9 cellular contexts compared by ENCODE assay signal in the genomic region with DNA sequence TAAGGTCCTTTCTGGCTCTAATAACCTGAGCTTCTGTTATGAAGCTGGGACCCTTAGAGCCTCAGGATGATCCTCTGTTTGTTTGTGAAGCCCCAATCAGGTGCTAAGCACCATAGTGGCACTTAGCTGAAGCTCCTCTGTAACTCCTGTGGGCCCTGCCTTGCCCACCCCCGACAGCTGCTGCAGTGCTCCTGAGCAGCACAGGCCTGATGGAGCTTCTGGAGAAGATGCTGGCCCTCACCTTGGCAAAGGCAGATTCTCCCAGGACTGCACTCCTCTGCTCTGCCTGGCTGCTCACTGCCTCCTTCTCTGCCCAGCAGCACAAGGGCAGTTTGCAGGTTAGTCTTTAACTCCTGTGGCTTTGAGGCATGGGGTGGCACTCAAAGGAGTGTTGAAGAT. TPM values are rescaled to one million over a fixed set of nuclear protein-coding genes. Genes with fewer than 3 reads are reported as not detected.
DNase-seq lines count a peak whose midpoint lies in the region; ATAC-seq and TF ChIP-seq lines count a peak whose summit lies in the region.
"Had no signal": no experiment of that assay in that cellular context is flagged by ENCODE, and none has a peak within 500 bp of the region (broad histone marks: within the 10 kb centered on the region; RNA-seq: fewer than 3 reads in every experiment).

No MANE protein-coding gene starts in this region.

- peak overlapping the region; percentile 56 for H3K56ac ChIP-seq in mesendoderm (ENCODE audit: low read length)

- no peak overlapping the region for H4K8ac ChIP-seq in mesendoderm (ENCODE audit: low read depth, low read length)

- no peak overlapping the region for H3K4me2 ChIP-seq in mesendoderm (ENCODE audit: low read length)

- H3K9ac ChIP-seq in mesendoderm (ENCODE audit: low read length) = no peak overlapping the region

- H2BK120ac ChIP-seq in mesendoderm (ENCODE audit: low read depth, low read length) = no peak overlapping the region

- DNase-seq in GM12865 (ENCODE audit: low read depth) = no peak
- peak; percentile 3 for DNase-seq in T-helper 9 cell
- DNase-seq in mesendoderm = no peak
- no peak for DNase-seq in nucleus accumbens (lab: John Stamatoyannopoulos, UW)
- no peak for DNase-seq in HAP-1 (ENCODE audit: low spot score in 2 of 2)
- no peak for DNase-seq in hypothalamus (lab: John Stamatoyannopoulos, UW)
- no peak for DNase-seq in activated gamma-delta T cell (lab: John Stamatoyannopoulos, UW)

- no peak overlapping the region for H2BK15ac ChIP-seq in mesendoderm (replicated peaks; ENCODE audit: low read depth)

- no peak overlapping the region for H4K5ac ChIP-seq in mesendoderm (ENCODE audit: low read length)

- H3K27ac ChIP-seq in mesendoderm (ENCODE audit: low read depth, low read length) = no peak overlapping the region
- H3K27ac ChIP-seq: VCaP had no signal

- H3K18ac ChIP-seq in mesendoderm (ENCODE audit: low read length) = no peak overlapping the region

- no peaks in the 10 kb centered on the region for H3K27me3 ChIP-seq in mesendoderm (ENCODE audit: insufficient read depth, low read length, poor library complexity)
- no peaks in the 10 kb centered on the region for H3K27me3 ChIP-seq in HAP-1 (ENCODE audit: low read depth)

- no peak overlapping the region for H3K23ac ChIP-seq in mesendoderm (ENCODE audit: low read length)

- H3K4me3 ChIP-seq in GM12865 (ENCODE audit: low read depth, low read length) (peak overlapping the region; percentile 63), mesendoderm (ENCODE audit: low read length) (no peak overlapping the region), HAP-1 (no peak overlapping the region)

- no peak overlapping the region for H3K4ac ChIP-seq in mesendoderm (ENCODE audit: low read depth, low read length)

- no peaks in the 10 kb centered on the region for H3K79me2 ChIP-seq in mesendoderm (ENCODE audit: control insufficient read depth, insufficient read depth, low read length)

- WGBS in mesendoderm (ENCODE audit: extremely low coverage, insufficient coverage, low lambda C conversion rate) = no CpG with 5 or more reads among the region's 1 CpG

- ATAC-seq in GM21825 (IDR thresholded peaks at IDR 0.05; ENCODE audit: unreplicated experiment) = peak; percentile 16

- TF ChIP-seq CTCF in GM12865 (IDR thresholded peaks at IDR 0.05; ENCODE audit: insufficient read depth, low read depth, low read length, missing control alignments) = no peak

- H3K36me3 ChIP-seq in mesendoderm (ENCODE audit: control insufficient read depth, insufficient read depth, low read length) = no peaks in the 10 kb centered on the region
- no peaks in the 10 kb centered on the region for H3K36me3 ChIP-seq in HAP-1 (replicated peaks)

- no peak overlapping the region for H2BK5ac ChIP-seq in mesendoderm (ENCODE audit: low read length)

- no peaks in the 10 kb centered on the region for H3K9me3 ChIP-seq in HAP-1

- no peaks in the 10 kb centered on the region for H3K79me1 ChIP-seq in mesendoderm (ENCODE audit: low read length)

- H3K4me1 ChIP-seq in mesendoderm (ENCODE audit: control insufficient read depth, low read depth, low read length) (no peaks in the 10 kb centered on the region), HAP-1 (no peaks in the 10 kb centered on the region)

- no peak overlapping the region for H2AK5ac ChIP-seq in mesendoderm (ENCODE audit: low read length)

- in situ Hi-C loops in HAP-1 (cut with MboI; ENCODE audit: low sequenced_read_pairs) = no loop called here

RNA-seq across cellular contexts. Expression of a gene that starts 19.0 kb away (rescaled TPM):
- polyA plus RNA-seq in mesendoderm (2013, experiment 1 of 2) = 8.3 TPM
- 8.0 TPM for polyA plus RNA-seq in mesendoderm (2013, experiment 2 of 2)

RNA-seq across cellular contexts. Expression of a gene that starts 51.4 kb away (rescaled TPM):
- polyA plus RNA-seq in mesendoderm (2013, experiment 1 of 2) = 83.8 TPM
- 84.9 TPM for polyA plus RNA-seq in mesendoderm (2013, experiment 2 of 2)
